ENCODE assay signal across 13 cellular contexts in the genomic region with DNA sequence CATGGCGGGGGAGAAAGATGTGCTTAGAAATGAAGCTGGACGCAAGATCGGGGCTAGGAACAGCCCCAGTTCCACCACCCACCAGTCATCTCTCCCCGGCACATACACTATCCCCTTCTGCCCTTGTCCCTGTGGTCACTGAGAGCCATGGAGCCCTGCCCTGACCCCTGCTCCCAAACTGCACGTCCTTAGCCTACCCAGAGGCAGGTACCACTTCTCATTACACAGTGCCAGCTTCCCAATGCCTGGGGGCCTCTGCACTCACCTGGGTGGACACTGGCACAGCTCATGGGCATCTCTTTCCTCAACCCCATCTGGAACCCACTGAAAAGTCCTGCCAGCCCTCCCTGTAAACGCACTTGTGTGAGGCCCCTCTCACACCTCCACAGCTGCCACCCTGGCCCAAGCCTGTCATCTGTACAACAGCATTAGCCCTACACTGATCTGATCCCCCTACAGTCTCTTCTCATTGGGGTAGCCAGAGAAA.
"Had no signal": no experiment of that assay in that cellular context is flagged by ENCODE, and none has a peak within 500 bp of the region (broad histone marks: within the 10 kb centered on the region; RNA-seq: fewer than 3 reads in every experiment).

No MANE protein-coding gene starts in this region.

- H3K4me2 ChIP-seq: SK-N-SH had no signal

- H3K36me3 ChIP-seq: lower lobe of right lung, tibial nerve had no signal

- H3K4me3 ChIP-seq: lower lobe of right lung, tibial nerve had no signal

- H3K27ac ChIP-seq: lower lobe of right lung, parathyroid adenoma, tibial nerve, VCaP had no signal

- H3K36me3 Mint-ChIP-seq: naive thymus-derived CD8-positive, alpha-beta T cell; stimulated activated memory B cell treated with anti-CD40 and anti-IgM and Interleukin-4, amounts not matched to agents 10 μg/mL and 1 μg/mL and 100 μg/mL, for 72 hours had no signal

- H3K4me1 ChIP-seq: lower lobe of right lung, parathyroid adenoma had no signal

- H3K9ac ChIP-seq: parathyroid adenoma, SK-N-SH had no signal

- H3K9me3 ChIP-seq: lower lobe of right lung, SK-N-SH, tibial nerve had no signal

- DNase-seq: activated CD8-positive, alpha-beta T cell treated with anti-CD3 and anti-CD28 coated beads, Interleukin-2, amount 10 ng/mL, durations not matched to agents 7 days and 5 days; activated naive CD4-positive, alpha-beta T cell treated with Interleukin-2 at 50 U/mL for 16 hours; central memory CD4-positive, alpha-beta T cell; lower lobe of right lung; SK-N-SH; small intestine; T-helper 1 cell had no signal

- H3K4me1 Mint-ChIP-seq: stimulated activated memory B cell treated with anti-CD40 and anti-IgM and Interleukin-4, amounts not matched to agents 10 μg/mL and 1 μg/mL and 100 μg/mL, for 72 hours had no signal

- H3K4me3 Mint-ChIP-seq: activated CD8-positive, alpha-beta T cell treated with anti-CD3 and anti-CD28 coated beads, Interleukin-2, amount 10 ng/mL, durations not matched to agents 7 days and 5 days; dendritic cell treated with granulocyte-macrophage colony-stimulating factor and Interleukin-4, amounts not matched to agents 40 ng/mL and 50 ng/mL, for 4 days; naive thymus-derived CD8-positive, alpha-beta T cell; stimulated activated memory B cell treated with anti-CD40 and anti-IgM and Interleukin-4, amounts not matched to agents 10 μg/mL and 1 μg/mL and 100 μg/mL, for 72 hours had no signal

- H2AFZ ChIP-seq: parathyroid adenoma had no signal

- H3K27ac Mint-ChIP-seq: activated CD8-positive, alpha-beta T cell treated with anti-CD3 and anti-CD28 coated beads, Interleukin-2, amount 10 ng/mL, durations not matched to agents 7 days and 5 days; dendritic cell treated with granulocyte-macrophage colony-stimulating factor and Interleukin-4, amounts not matched to agents 40 ng/mL and 50 ng/mL, for 4 days; stimulated activated memory B cell treated with anti-CD40 and anti-IgM and Interleukin-4, amounts not matched to agents 10 μg/mL and 1 μg/mL and 100 μg/mL, for 72 hours had no signal

- ATAC-seq: activated CD8-positive, alpha-beta T cell treated with anti-CD3 and anti-CD28 coated beads, Interleukin-2, amount 10 ng/mL, durations not matched to agents 7 days and 5 days; naive thymus-derived CD8-positive, alpha-beta T cell; stimulated activated memory B cell treated with anti-CD40 and anti-IgM and Interleukin-4, amounts not matched to agents 10 μg/mL and 1 μg/mL and 100 μg/mL, for 72 hours had no signal

- H3K9me3 Mint-ChIP-seq: dendritic cell treated with granulocyte-macrophage colony-stimulating factor and Interleukin-4, amounts not matched to agents 40 ng/mL and 50 ng/mL, for 4 days; stimulated activated memory B cell treated with anti-CD40 and anti-IgM and Interleukin-4, amounts not matched to agents 10 μg/mL and 1 μg/mL and 100 μg/mL, for 72 hours had no signal

- H3K79me2 ChIP-seq: parathyroid adenoma had no signal
